In genomic region chr10:70655316-70655715, GRCh38 we compare ENCODE assay signal across 25 cellular contexts. TPM values are rescaled to one million over a fixed set of nuclear protein-coding genes. Genes with fewer than 3 reads are reported as not detected.
DNase-seq lines count a peak whose midpoint lies in the region; ATAC-seq and TF ChIP-seq lines count a peak whose summit lies in the region.
"Had no signal": no experiment of that assay in that cellular context is flagged by ENCODE, and none has a peak within 500 bp of the region (broad histone marks: within the 10 kb centered on the region; RNA-seq: fewer than 3 reads in every experiment).

No MANE protein-coding gene starts in this region.

- H4K8ac ChIP-seq in mesenchymal stem cell (ENCODE audit: low read length), result no peak overlapping the region

- intact Hi-C loops in PC-3 (cut with micrococcal nuclease), result loop anchor here (5.0 kb wide), 1 partner anchor 78 kb away; no protein-coding TSS in a partner anchor

- H3F3A ChIP-seq in PC-3 (ENCODE audit: low read length, unreplicated experiment) (peaks cover 22% of the 10 kb centered on the region), smooth muscle cell (ENCODE audit: low read depth) (peaks cover 19% of the 10 kb centered on the region)

- H3K18ac ChIP-seq in mesenchymal stem cell (ENCODE audit: low read depth in 1 of 2, low read length in 2 of 2), result no peak overlapping the region

- H3K4me3 ChIP-seq in BLaER1 treated with 17β-estradiol and CSF1 and Interleukin-3, amounts not matched to agents 10 nM and 100 nM, result no peak overlapping the region
- H3K4me3 ChIP-seq in PC-3 (ENCODE audit: low read length) (no peak overlapping the region), mesenchymal stem cell (ENCODE audit: insufficient read depth in 1 of 2, low read depth in 1 of 2, low read length in 2 of 2) (no peak overlapping the region), smooth muscle cell (no peak overlapping the region)
- H3K4me3 ChIP-seq: A549, GM12878 had no signal

- H3K4ac ChIP-seq in mesenchymal stem cell (ENCODE audit: low read depth in 1 of 2, low read length in 2 of 2), result no peak overlapping the region

- no peaks in the 10 kb centered on the region for H4K20me1 ChIP-seq in BLaER1 treated with 17β-estradiol and CSF1 and Interleukin-3, amounts not matched to agents 10 nM and 100 nM
- no peaks in the 10 kb centered on the region for H4K20me1 ChIP-seq in PC-3 (ENCODE audit: low read length)
- H4K20me1 ChIP-seq in smooth muscle cell (ENCODE audit: low read depth), result no peaks in the 10 kb centered on the region

- CTCF ChIA-PET in PC-3 (lab: Charles Lee), result no interaction called here

- BruUV-seq in PC-3 (replicated peaks; lab: Mats Ljungman, UMichigan), result no TSS peak

- H3K36me3 ChIP-seq in BLaER1 treated with 17β-estradiol and CSF1 and Interleukin-3, amounts not matched to agents 10 nM and 100 nM, result peaks cover 0 to 9% (median 0%) of the 10 kb centered on the region in 11 experiments; a peak in 5 of 22 replicates
- no peaks in the 10 kb centered on the region for H3K36me3 ChIP-seq in PC-3 (ENCODE audit: low read depth, low read length)
- peaks cover 0 to 5% of the 10 kb centered on the region in 2 experiments for H3K36me3 ChIP-seq in mesenchymal stem cell (ENCODE audit: control insufficient read depth in 1 of 2, insufficient read depth in 2 of 2, low read depth in 1 of 2, low read length in 2 of 2)
- H3K36me3 ChIP-seq in smooth muscle cell (ENCODE audit: low read depth), result no peaks in the 10 kb centered on the region

- H3K79me2 ChIP-seq in PC-3 (ENCODE audit: low read length), result no peaks in the 10 kb centered on the region
- H3K79me2 ChIP-seq in smooth muscle cell (ENCODE audit: low read depth), result no peaks in the 10 kb centered on the region

- no peaks in the 10 kb centered on the region for H3K9me2 ChIP-seq in PC-3 (replicated peaks; ENCODE audit: low read length)

- DNase-seq in PC-3, result no peak
- no peak for DNase-seq in mesenchymal stem cell
- DNase-seq in smooth muscle cell (lab: John Stamatoyannopoulos, UW; ENCODE audit: unreplicated experiment), result no peak
- DNase-seq in midbrain (lab: John Stamatoyannopoulos, UW), result no peak
- no peak for DNase-seq in NCI-H146 treated with DMSO at 0.1 percent for 48 hours (lab: John Stamatoyannopoulos, UW; ENCODE audit: unreplicated experiment)
- DNase-seq: Caco-2; CD4-positive, alpha-beta memory T cell; DMS 273 treated with DMSO at 0.1 percent for 48 hours; DND-41; HCEC 1CT; KG1; NCI-H1105 treated with DMSO at 0.1 percent for 48 hours; NCI-H1694; NCI-H2081; NCI-H2171; NCI-H526; OCI-M1; Right ventricle myocardium superior had no signal

- no peak overlapping the region for H3K9ac ChIP-seq in BLaER1 treated with 17β-estradiol and CSF1 and Interleukin-3, amounts not matched to agents 10 nM and 100 nM
- H3K9ac ChIP-seq in PC-3 (ENCODE audit: low read length) (no peak overlapping the region), mesenchymal stem cell (ENCODE audit: low read length) (peak overlapping the region; percentile 37), smooth muscle cell (ENCODE audit: low read depth) (no peak overlapping the region)

- POLR2A ChIA-PET in PC-3 (lab: Charles Lee; ENCODE audit: unreplicated experiment), result no interaction called here

- no peak overlapping the region for H2BK120ac ChIP-seq in mesenchymal stem cell (ENCODE audit: low read depth, low read length)

- no peak overlapping the region for H3K14ac ChIP-seq in mesenchymal stem cell (ENCODE audit: low read length in 2 of 2)

- 92% methylated on average over 12 of the region's 12 CpGs for WGBS in mesenchymal stem cell
- WGBS in smooth muscle cell (ENCODE audit: low lambda C conversion rate), result 99% methylated on average over 12 of the region's 12 CpGs

- ATAC-seq in PC-3, result no peak
- no peak for ATAC-seq in HG03432 (IDR thresholded peaks at IDR 0.05; ENCODE audit: unreplicated experiment)
- ATAC-seq: A549, GM12878 had no signal

- H2AFZ ChIP-seq in PC-3 (ENCODE audit: low read length) (no peak overlapping the region), mesenchymal stem cell (ENCODE audit: low read depth, low read length) (no peak overlapping the region), smooth muscle cell (ENCODE audit: low read depth) (no peak overlapping the region)

- peak overlapping the region in 9 of 11 experiments; percentile 36 to 73 (median 64); a peak in 16 of 22 replicates for H3K4me2 ChIP-seq in BLaER1 treated with 17β-estradiol and CSF1 and Interleukin-3, amounts not matched to agents 10 nM and 100 nM
- H3K4me2 ChIP-seq in PC-3 (ENCODE audit: low read length), result no peak overlapping the region
- no peak overlapping the region for H3K4me2 ChIP-seq in mesenchymal stem cell (ENCODE audit: low read length, poor library complexity, severe bottlenecking)
- H3K4me2 ChIP-seq in smooth muscle cell, result no peak overlapping the region
- H3K4me2 ChIP-seq: A549 had no signal

- peak overlapping the region in 5 of 11 experiments; percentile 27 to 60 (median 53); a peak in 5 of 22 replicates for H3K27ac ChIP-seq in BLaER1 treated with 17β-estradiol and CSF1 and Interleukin-3, amounts not matched to agents 10 nM and 100 nM
- H3K27ac ChIP-seq in PC-3 (ENCODE audit: low read length) (peak overlapping the region; percentile 82), mesenchymal stem cell (ENCODE audit: low read length, poor library complexity, severe bottlenecking) (peak overlapping the region; percentile 96), smooth muscle cell (ENCODE audit: low read depth) (peak overlapping the region; percentile 93)
- H3K27ac ChIP-seq: A549 had no signal

- H2BK12ac ChIP-seq in mesenchymal stem cell (ENCODE audit: low read length in 2 of 2), result peak overlapping the region in 1 of 2 experiments; percentile 40

- peak overlapping the region; percentile 93 for H2AK5ac ChIP-seq in mesenchymal stem cell (ENCODE audit: low read length, severe bottlenecking)

- H3K9me3 ChIP-seq in BLaER1 treated with 17β-estradiol and CSF1 and Interleukin-3, amounts not matched to agents 10 nM and 100 nM (replicated peaks in 1 of 11), result peaks cover 40 to 68% (median 61%) of the 10 kb centered on the region in 11 experiments
- peaks cover 10% of the 10 kb centered on the region for H3K9me3 ChIP-seq in PC-3 (ENCODE audit: low read length)
- H3K9me3 ChIP-seq in mesenchymal stem cell (ENCODE audit: control insufficient read depth, low read length), result peaks cover 9% of the 10 kb centered on the region
- no peaks in the 10 kb centered on the region for H3K9me3 ChIP-seq in smooth muscle cell (replicated peaks; ENCODE audit: low read depth)

- peak overlapping the region; percentile 70 for H4K91ac ChIP-seq in mesenchymal stem cell (ENCODE audit: low read length)

- no peaks in the 10 kb centered on the region for H3K27me3 ChIP-seq in BLaER1 treated with 17β-estradiol and CSF1 and Interleukin-3, amounts not matched to agents 10 nM and 100 nM
- H3K27me3 ChIP-seq in PC-3 (ENCODE audit: low read length) (no peaks in the 10 kb centered on the region), mesenchymal stem cell (ENCODE audit: control insufficient read depth in 1 of 2, insufficient read depth in 1 of 2, low read length in 2 of 2) (no peaks in the 10 kb centered on the region), smooth muscle cell (ENCODE audit: low read depth) (no peaks in the 10 kb centered on the region)

- H3K79me1 ChIP-seq in mesenchymal stem cell (replicated peaks; ENCODE audit: low read length, poor library complexity, severe bottlenecking), result no peaks in the 10 kb centered on the region

- H2BK15ac ChIP-seq in mesenchymal stem cell (ENCODE audit: low read depth, poor library complexity, severe bottlenecking), result peak overlapping the region; percentile 73

- no peak overlapping the region for H3K23ac ChIP-seq in mesenchymal stem cell (ENCODE audit: low read length in 2 of 2)

- TF ChIP-seq CTCF in PC-3 (conservative IDR thresholded peaks at IDR 0.05; ENCODE audit: low read depth, low read length), result no peak
- no peak for TF ChIP-seq CTCF in smooth muscle cell (IDR thresholded peaks at IDR 0.05; ENCODE audit: borderline replicate concordance, insufficient read depth, poor library complexity, severe bottlenecking)

- peak overlapping the region; percentile 93 for H2BK5ac ChIP-seq in mesenchymal stem cell (ENCODE audit: low read depth, low read length, poor library complexity, severe bottlenecking)

- peaks cover 14 to 26% (median 23%) of the 10 kb centered on the region in 10 experiments for H3K4me1 ChIP-seq in BLaER1 treated with 17β-estradiol and CSF1 and Interleukin-3, amounts not matched to agents 10 nM and 100 nM
- peaks cover 34% of the 10 kb centered on the region for H3K4me1 ChIP-seq in PC-3 (ENCODE audit: insufficient read depth, low read length)
- peaks cover 16% of the 10 kb centered on the region for H3K4me1 ChIP-seq in mesenchymal stem cell (ENCODE audit: control insufficient read depth, insufficient read depth, low read depth, low read length)
- peaks cover 5% of the 10 kb centered on the region for H3K4me1 ChIP-seq in smooth muscle cell (ENCODE audit: low read depth)
- H3K4me1 ChIP-seq: A549, Caco-2 had no signal

RNA-seq across cellular contexts. Expression of gene ADAMTS14, which starts 17.0 kb away (rescaled TPM):
- total RNA-seq in PC-3 (2014; rRNA removed), result 0.91 and 1.4 TPM in 2 replicates
- polyA plus RNA-seq in mesenchymal stem cell (2013, experiment 1 of 2), result 1.3 TPM
- polyA plus RNA-seq in mesenchymal stem cell (2013, experiment 2 of 2), result 1.3 TPM
- 5.5 and 6.3 TPM in 2 replicates for total RNA-seq in smooth muscle cell
- polyA plus RNA-seq in smooth muscle cell, result 10.1 and 12.0 TPM in 2 replicates
- total RNA-seq: Caco-2; CD4-positive, alpha-beta memory T cell; GM12878; HT1080 had no signal
- polyA plus RNA-seq: CD4-positive, alpha-beta memory T cell had no signal

RNA-seq across cellular contexts. Expression of gene PRF1, which starts 52.8 kb away (rescaled TPM):
- total RNA-seq in PC-3 (2014; rRNA removed) (not detected in 2 replicates), smooth muscle cell (not detected in 2 replicates)
- polyA plus RNA-seq in mesenchymal stem cell (2013, experiment 1 of 2), result not detected
- polyA plus RNA-seq in mesenchymal stem cell (2013, experiment 2 of 2), result not detected
- not detected in 2 replicates for polyA plus RNA-seq in smooth muscle cell
- total RNA-seq: HT1080, SK-MEL-5 had no signal
- polyA plus RNA-seq: A549, BJ had no signal

Comparison
In these comparisons a context has a peak if more than half of its experiments do, and no peak if none do; other contexts are left out.
1. H3K4me2 ChIP-seq: peak in BLaER1 treated with 17β-estradiol and CSF1 and Interleukin-3, amounts not matched to agents 10 nM and 100 nM (9 of 11); none in PC-3 (single experiment), mesenchymal stem cell (single experiment) and smooth muscle cell (single experiment).